Comparison of ENCODE assay signal across 11 cellular contexts in the genomic region with DNA sequence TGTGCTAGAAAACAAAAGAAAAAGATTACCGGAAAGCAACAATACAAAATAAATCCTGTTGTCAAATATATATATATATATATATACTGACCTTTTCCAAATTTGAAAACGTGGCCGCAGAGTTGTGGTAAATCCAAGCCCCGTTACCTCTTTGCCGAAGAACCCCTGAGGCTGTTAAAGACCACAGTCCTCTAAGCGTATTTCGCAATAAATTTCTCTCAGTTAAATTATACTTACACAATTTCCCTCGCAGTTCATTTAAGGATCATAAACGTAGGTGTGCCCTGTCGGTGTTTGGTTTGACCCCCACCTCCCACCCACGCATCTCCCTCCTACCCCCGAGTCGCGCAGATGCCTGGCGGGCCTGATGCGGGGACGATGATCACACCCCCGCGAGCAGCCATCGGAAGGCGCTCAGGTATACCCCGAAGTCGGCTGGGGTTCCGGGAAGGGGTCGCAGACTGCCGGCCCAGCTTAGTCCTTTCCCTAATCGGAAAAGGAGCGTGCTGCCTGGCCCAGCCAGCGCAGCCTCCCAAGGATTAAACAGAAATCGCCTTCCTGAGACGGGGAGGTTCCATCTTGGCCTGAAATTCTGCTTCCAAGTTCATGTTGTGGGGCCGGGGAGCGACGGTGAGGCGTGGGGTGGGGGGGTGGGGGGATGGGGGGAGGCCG. TPM values are rescaled to one million over a fixed set of nuclear protein-coding genes. Genes with fewer than 3 reads are reported as not detected.
DNase-seq lines count a peak whose midpoint lies in the region; ATAC-seq and TF ChIP-seq lines count a peak whose summit lies in the region.
"Had no signal": no experiment of that assay in that cellular context is flagged by ENCODE, and none has a peak within 500 bp of the region (broad histone marks: within the 10 kb centered on the region; RNA-seq: fewer than 3 reads in every experiment).

No MANE protein-coding gene starts in this region.

- H3K36me3 ChIP-seq in heart left ventricle (no peaks in the 10 kb centered on the region), uterus (no peaks in the 10 kb centered on the region)

- H3K4me3 Mint-ChIP-seq in nephron progenitor cell, result peak overlapping the region; percentile 93

- peaks cover 8% of the 10 kb centered on the region for H3K27me3 Mint-ChIP-seq in nephron progenitor cell (ENCODE audit: low read depth, poor library complexity)

- H3K4me3 ChIP-seq in heart left ventricle (no peak overlapping the region), fibroblast of mammary gland (ENCODE audit: control insufficient read depth, low read depth, low read length) (peak overlapping the region; percentile 36), uterus (peak overlapping the region; percentile 80 to 97)

- TF ChIP-seq POLR2A in heart left ventricle (IDR thresholded peaks at IDR 0.05), result no peak
- TF ChIP-seq POLR2A in uterus (IDR thresholded peaks at IDR 0.05), result no peak

- peaks cover 0 to 5% (median 0%) of the 10 kb centered on the region in 12 donors for H3K4me1 ChIP-seq in heart left ventricle
- no peaks in the 10 kb centered on the region for H3K4me1 ChIP-seq in uterus

- H3K27ac ChIP-seq in heart left ventricle, result peak overlapping the region in 1 of 12 donors; percentile 95
- peak overlapping the region; percentile 96 to 100 for H3K27ac ChIP-seq in uterus

- no peaks in the 10 kb centered on the region for H3K9me3 ChIP-seq in heart left ventricle
- H3K9me3 ChIP-seq in uterus, result no peaks in the 10 kb centered on the region

- TF ChIP-seq CTCF in heart left ventricle (IDR thresholded peaks at IDR 0.05) (no peak), fibroblast of mammary gland (conservative IDR thresholded peaks at IDR 0.05; ENCODE audit: control insufficient read depth, insufficient read depth, low read depth, low read length) (no peak), nephron progenitor cell (IDR thresholded peaks at IDR 0.05) (no peak), uterus (IDR thresholded peaks at IDR 0.05) (no peak)

- intact Hi-C loops in heart left ventricle (cut with DNase I), result loop anchor here in 8 of 10 donors (1.0 to 10.0 kb wide), 14 partner anchors 63 to 1413 kb away; no protein-coding TSS in a partner anchor
- intact Hi-C loops in cardiac septum (cut with DNase I), result loop anchor here (5.0 kb wide), 2 partner anchors 1135 to 1410 kb away; no protein-coding TSS in a partner anchor
- intact Hi-C loops in uterus (cut with DNase I; ENCODE audit: low total_unique reads), result loop anchor here (10.0 kb wide), 1 partner anchor 1213 kb away; no protein-coding TSS in a partner anchor

- H3K27me3 ChIP-seq in heart left ventricle (peaks cover 0 to 56% (median 14%) of the 10 kb centered on the region in 9 donors), uterus (no peaks in the 10 kb centered on the region)

- H3K36me3 Mint-ChIP-seq in nephron progenitor cell (ENCODE audit: low read depth), result peaks cover under 1% of the 10 kb centered on the region
- H3K36me3 Mint-ChIP-seq: activated naive CD4-positive, alpha-beta T cell treated with anti-CD3 and anti-CD28 coated beads, Interleukin-2, amount 50 U/mL, for 24 hours had no signal

- ATAC-seq in heart left ventricle (no peak), GM21619 (IDR thresholded peaks at IDR 0.05; ENCODE audit: unreplicated experiment) (no peak)

- WGBS in heart left ventricle, 4 donors, result 33 to 51% (median 42%) methylated on average over 36 of the region's 36 CpGs

- no peaks in the 10 kb centered on the region for H3K9me3 Mint-ChIP-seq in nephron progenitor cell
- H3K9me3 Mint-ChIP-seq: activated naive CD4-positive, alpha-beta T cell treated with anti-CD3 and anti-CD28 coated beads, Interleukin-2, amount 50 U/mL, for 24 hours had no signal

- DNase-seq in heart left ventricle (peak in 3 of 5 donors; percentile 7 to 28 (median 21)), cardiac septum (ENCODE audit: low spot score) (no peak), fibroblast of mammary gland (ENCODE audit: low read depth) (peak; percentile 40), nephron progenitor cell (peak; percentile 39), uterus (peak; percentile 41 to 43), CD1c-positive myeloid dendritic cell (ENCODE audit: extremely low spot score) (no peak), NCI-H128 (lab: John Stamatoyannopoulos, UW; ENCODE audit: unreplicated experiment) (no peak)
- DNase-seq: effector CD8-positive, alpha-beta T cell; NCI-H774 had no signal

- H3K4me1 Mint-ChIP-seq in nephron progenitor cell, result peaks cover 57% of the 10 kb centered on the region

- H3K27ac Mint-ChIP-seq in nephron progenitor cell, result peak overlapping the region; percentile 85
- H3K27ac Mint-ChIP-seq: activated naive CD4-positive, alpha-beta T cell treated with anti-CD3 and anti-CD28 coated beads, Interleukin-2, amount 50 U/mL, for 24 hours had no signal

RNA-seq across cellular contexts. Expression of a gene that starts 2.9 kb away (rescaled TPM):
- 10 to 100 TPM; 21.3 to 50.8 (median 41.8) TPM for total RNA-seq in heart left ventricle
- 10 to 100 TPM; 12.9 to 55.7 TPM for polyA plus RNA-seq in heart left ventricle
- total RNA-seq in cardiac septum, result 24.7 TPM
- 100 to 1,000 TPM; 110 to 418 (median 233) TPM for total RNA-seq in uterus

Comparison
In these comparisons a context has a peak if more than half of its experiments do, and no peak if none do; other contexts are left out.
1. DNase-seq: peak in heart left ventricle (3 of 5), fibroblast of mammary gland (single experiment), nephron progenitor cell (single experiment) and uterus (2 of 2); none in cardiac septum (single experiment), CD1c-positive myeloid dendritic cell (single experiment) and NCI-H128 (single experiment).
2. H3K4me3 ChIP-seq: peak in fibroblast of mammary gland (single experiment) and uterus (2 of 2); none in heart left ventricle (0 of 12).